Comparison of ENCODE assay signal across 2 cellular contexts in the genomic region with DNA sequence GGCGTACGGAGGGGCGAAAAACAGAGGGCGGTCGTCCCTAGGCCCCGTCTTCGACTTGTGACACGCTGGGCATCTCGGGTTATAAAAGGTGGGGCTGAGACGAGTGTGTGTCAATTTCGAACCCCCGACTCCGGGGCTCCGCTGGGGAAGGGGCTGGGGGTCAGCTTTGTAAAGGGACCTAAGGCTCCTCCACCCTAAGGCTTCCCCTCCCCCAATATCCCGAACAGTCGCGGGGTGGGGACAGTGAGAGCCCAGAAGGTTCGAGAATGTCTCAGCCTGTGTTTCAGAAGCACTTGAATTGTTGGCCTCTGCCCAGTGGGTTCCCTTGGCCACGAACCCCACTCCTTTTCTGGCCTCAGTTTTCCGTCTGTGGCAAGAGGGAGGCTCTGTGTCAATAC.
TF ChIP-seq lines count a peak whose summit lies in the region.

No MANE protein-coding gene starts in this region.

TF ChIP-seq in SK-N-SH, 30 proteins besides CTCF, POLR2A, EP300 and RAD21:
- TF ChIP-seq CHD2 (IDR thresholded peaks at IDR 0.05; ENCODE audit: low read length, partially characterized antibody) (peak; percentile 46), MAX (IDR thresholded peaks at IDR 0.05; ENCODE audit: low read depth) (no peak)

TF ChIP-seq in H1, 55 proteins besides CTCF, POLR2A, EP300 and RAD21:
- TF ChIP-seq SP2 (IDR thresholded peaks at IDR 0.05; ENCODE audit: low read length): no peak
- TF ChIP-seq PHF8 (conservative IDR thresholded peaks at IDR 0.05; ENCODE audit: low read depth, low read length): 0 out of 2 replicates have a peak, but pooled peaks have one; percentile 42
- TF ChIP-seq, protein P1, sequence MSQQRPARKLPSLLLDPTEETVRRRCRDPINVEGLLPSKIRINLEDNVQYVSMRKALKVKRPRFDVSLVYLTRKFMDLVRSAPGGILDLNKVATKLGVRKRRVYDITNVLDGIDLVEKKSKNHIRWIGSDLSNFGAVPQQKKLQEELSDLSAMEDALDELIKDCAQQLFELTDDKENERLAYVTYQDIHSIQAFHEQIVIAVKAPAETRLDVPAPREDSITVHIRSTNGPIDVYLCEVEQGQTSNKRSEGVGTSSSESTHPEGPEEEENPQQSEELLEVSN (IDR thresholded peaks at IDR 0.05): no peak
